26 cellular contexts compared by ENCODE assay signal in genomic region chr20:54618412-54618811, GRCh38.
"Had no signal": no experiment of that assay in that cellular context is flagged by ENCODE, and none has a peak within 500 bp of the region (broad histone marks: within the 10 kb centered on the region; RNA-seq: fewer than 3 reads in every experiment).

No MANE protein-coding gene starts in this region.

- H3K4me2 ChIP-seq: PC-9, SK-N-SH had no signal

- H3K27me3 ChIP-seq: MG63, SJSA1 had no signal

- H3K36me3 ChIP-seq: MG63, SJSA1 had no signal

- DNase-seq: Kasumi-1, MG63, NCI-H1092, NCI-H1105, NCI-H1417 treated with DMSO at 0.1 percent for 48 hours, NCI-H1436 treated with DMSO at 0.1 percent for 48 hours, NCI-H1694 treated with DMSO at 0.1 percent for 48 hours, NCI-H187 treated with DMSO at 0.1 percent for 48 hours, NCI-H2029, NCI-H2081, NCI-H2171 treated with DMSO at 0.1 percent for 48 hours, NCI-H2227 treated with DMSO at 0.1 percent for 48 hours, NCI-H345, NCI-H446, NCI-H510A treated with DMSO at 0.1 percent for 48 hours, NCI-H524 treated with DMSO at 0.1 percent for 48 hours, NCI-H526 treated with DMSO at 0.1 percent for 48 hours, NCI-H774, PC-9, Right ventricle myocardium superior, SHP77 treated with DMSO at 0.1 percent for 48 hours, SK-N-SH, SW 1271, T-helper 1 cell had no signal

- H3K9me3 ChIP-seq: MG63, SJSA1, SK-N-SH had no signal

- H3K4me1 ChIP-seq: SJSA1 had no signal

- H2AFZ ChIP-seq: PC-9 had no signal

- H3K27ac ChIP-seq: PC-9, SJSA1 had no signal

- H3K4me3 ChIP-seq: MG63, PC-9, SJSA1 had no signal

- ATAC-seq: Panc1 had no signal

- H3K9ac ChIP-seq: SK-N-SH had no signal
